Comparison of ENCODE assay signal across 8 cellular contexts in genomic region chr14:104650057-104650980, GRCh38. TPM values are rescaled to one million over a fixed set of nuclear protein-coding genes. Genes with fewer than 3 reads are reported as not detected.
DNase-seq lines count a peak whose midpoint lies in the region; ATAC-seq, FAIRE-seq and TF ChIP-seq lines count a peak whose summit lies in the region.

No MANE protein-coding gene starts in this region.

- peak; percentile 98 for TF ChIP-seq RAD21 in GM12878 (IDR thresholded peaks at IDR 0.05; ENCODE audit: insufficient read depth, low read depth, low read length)

- 11% methylated on average over 33 of the region's 56 CpGs for WGBS in GM12878 (ENCODE audit: insufficient coverage, insufficient replicate concordance, low lambda C conversion rate, missing lambda C conversion rate)

- peak overlapping the region; percentile 63 for H2AFZ ChIP-seq in GM12878 (ENCODE audit: control insufficient read depth, low read depth, low read length)

- H3K4me1 ChIP-seq in GM12878 (ENCODE audit: control insufficient read depth, insufficient read depth, low read length) (no peaks in the 10 kb centered on the region), iPS-15b (ENCODE audit: control insufficient read depth, insufficient read depth, low read length) (no peaks in the 10 kb centered on the region)

- SMC1A ChIA-PET in GM12878 (lab: Charles Lee; ENCODE audit: uncharacterized antibody, unreplicated experiment) = interaction anchor here (2.2 kb wide), 1 partner anchor 31 kb away, joined by 7 read pairs; no protein-coding TSS in a partner anchor

- no peaks in the 10 kb centered on the region for H3K36me3 ChIP-seq in GM12878 (ENCODE audit: control insufficient read depth in 2 of 2, insufficient read depth in 2 of 2, low read length in 1 of 2)
- peaks cover 3% of the 10 kb centered on the region for H3K36me3 ChIP-seq in iPS-15b (ENCODE audit: control insufficient read depth, insufficient read depth, low read length)

- no peaks in the 10 kb centered on the region for H3K27me3 ChIP-seq in HL-60 (ENCODE audit: insufficient read depth, poor library complexity, severe bottlenecking)
- H3K27me3 ChIP-seq in GM12878 (replicated peaks in 1 of 2; ENCODE audit: control insufficient read depth in 2 of 2, insufficient read depth in 2 of 2, low read length in 1 of 2) = no peaks in the 10 kb centered on the region
- H3K27me3 ChIP-seq in iPS-15b (ENCODE audit: control insufficient read depth, insufficient read depth, low read length) = peaks cover 7% of the 10 kb centered on the region

- intact Hi-C loops in GM12878 (cut with micrococcal nuclease; ENCODE audit: unreplicated experiment) = loop anchor here (1.0 kb wide), 1 partner anchor 58 kb away; no protein-coding TSS in a partner anchor

- in situ Hi-C loops in GM12878 (cut with MboI) = no loop called here

- peak; percentile 98 for ATAC-seq in GM12878
- no peak for ATAC-seq in GM21367 (IDR thresholded peaks at IDR 0.05; ENCODE audit: unreplicated experiment)

- CTCF ChIA-PET in GM12878 (lab: Yijun Ruan, JAX) = interaction anchor here (1.8 to 2.5 kb wide), 2 partner anchors 31 to 59 kb away, joined by 5 to 11 read pairs; no protein-coding TSS in a partner anchor

- H3K27ac ChIP-seq in HL-60 (replicated peaks) (no peak overlapping the region), GM12878 (ENCODE audit: control insufficient read depth, insufficient read depth) (no peak overlapping the region)

- POLR2A ChIA-PET in GM12878 (lab: Charles Lee) = no interaction called here

- H3K4me3 ChIP-seq in GM12875 (ENCODE audit: low read depth, low read length) (peak overlapping the region; percentile 59), HL-60 (replicated peaks; ENCODE audit: insufficient read depth, low read length) (peak overlapping the region; percentile 45), GM12878 (0 out of 2 replicates have a peak overlapping the region, but pooled peaks have one; percentile 29), iPS-15b (ENCODE audit: low read depth, low read length) (peak overlapping the region; percentile 85), skeletal muscle cell (ENCODE audit: low read depth, low read length) (peak overlapping the region; percentile 60)

- peaks cover 3% of the 10 kb centered on the region; the same call in 2 of the 3 replicates for H3K9me3 ChIP-seq in GM12878 (replicated peaks; ENCODE audit: control insufficient read depth, insufficient read depth, low read length)
- H3K9me3 ChIP-seq in iPS-15b (ENCODE audit: control insufficient read depth, insufficient read depth, low read length) = peaks cover 13% of the 10 kb centered on the region

- TF ChIP-seq POLR2A in GM12878 (IDR thresholded peaks at IDR 0.05; ENCODE audit: low read depth, low read length) = no peak

- DNase-seq in HL-60 (ENCODE audit: low read depth in 1 of 2, low spot score in 1 of 2) (peak in 1 of 2 experiments; percentile 31), T-helper 2 cell (peak; percentile 22 to 45 (median 40)), GM12878 (ENCODE audit: low read depth, low spot score) (no peak), skeletal muscle cell (ENCODE audit: low read depth) (no peak), DMS153 treated with DMSO at 0.1 percent for 48 hours (lab: John Stamatoyannopoulos, UW; ENCODE audit: unreplicated experiment) (no peak)

- no peaks in the 10 kb centered on the region for H4K20me1 ChIP-seq in GM12878 (ENCODE audit: control insufficient read depth, insufficient read depth)

- peak overlapping the region; percentile 51 for H3K4me2 ChIP-seq in GM12878 (ENCODE audit: control insufficient read depth, insufficient read depth)

- TF ChIP-seq CTCF in GM12875 (IDR thresholded peaks at IDR 0.05; ENCODE audit: borderline replicate concordance, insufficient read depth, low read depth, low read length) (peak; percentile 100), HL-60 (IDR thresholded peaks at IDR 0.05; ENCODE audit: insufficient read depth, low read length) (peak; percentile 95), GM12878 (IDR thresholded peaks at IDR 0.05 in 2 of 3, conservative IDR thresholded peaks at IDR 0.05 in 1 of 3; ENCODE audit: control insufficient read depth in 2 of 3, extremely low read depth in 1 of 3, insufficient read depth in 1 of 3, low read depth in 3 of 3, low read length in 3 of 3) (peak; percentile 92 to 100 (median 99))

- H3K9ac ChIP-seq in GM12878 (ENCODE audit: control insufficient read depth, insufficient read depth, low read length) (no peak overlapping the region), iPS-15b (ENCODE audit: low read depth, low read length) (peak overlapping the region; percentile 73)

- no peak for TF ChIP-seq EP300 in GM12878 (IDR thresholded peaks at IDR 0.05; ENCODE audit: borderline replicate concordance in 1 of 2, control insufficient read depth in 1 of 2, low read depth in 2 of 2, low read length in 2 of 2)

- BruUV-seq in GM12878 (replicated peaks; lab: Mats Ljungman, UMichigan) = no TSS peak

- H3K79me2 ChIP-seq in GM12878 (ENCODE audit: control insufficient read depth, insufficient read depth, low read length) = no peaks in the 10 kb centered on the region

- RAD21 ChIA-PET in GM12878 (lab: Charles Lee; ENCODE audit: unreplicated experiment) = interaction anchor here (0.9 to 1.5 kb wide), 2 partner anchors 30 to 59 kb away, joined by 5 to 7 read pairs; no protein-coding TSS in a partner anchor

- FAIRE-seq in GM12878 (lab: Jason Lieb, UNC) = no peak

TF ChIP-seq in GM12878, 131 proteins besides CTCF, POLR2A, EP300 and RAD21 (continues in another document):
- TF ChIP-seq IRF5 (IDR thresholded peaks at IDR 0.05; ENCODE audit: borderline replicate concordance) = no peak
- peak; percentile 40; the same call in 1 of the 2 replicates for TF ChIP-seq JUND (IDR thresholded peaks at IDR 0.05; ENCODE audit: low read depth, low read length)
- peak; percentile 47 for TF ChIP-seq ATF7 (IDR thresholded peaks at IDR 0.05; ENCODE audit: low read depth)
- no peak for TF ChIP-seq HSF1 (IDR thresholded peaks at IDR 0.05; ENCODE audit: low read depth, low read length)
- no peak for TF ChIP-seq ZSCAN29 (IDR thresholded peaks at IDR 0.05)

RNA-seq across cellular contexts. Expression of gene INF2, which starts 39.1 kb away (rescaled TPM):
- total RNA-seq in GM12878 (2013; cell fraction: nucleolus; rRNA removed) = 37.0 and 50.2 TPM in 2 replicates
- total RNA-seq in GM12878 (2014; rRNA removed) (16.3 and 21.1 TPM in 2 replicates), GM12878 (2014; rRNA removed; fragmentation: Illumina TruSeq; extraction: Trizol) (5.7 and 5.8 TPM in 2 replicates), GM12878 (2021) (42.7 and 43.2 TPM in 2 replicates)
- 3.7 TPM for polyA plus RNA-seq in GM12878 (2011; ENCODE audit: low read depth)
- polyA plus RNA-seq in GM12878 (2011; rRNA removed) (3.8 and 7.6 TPM in 2 replicates), GM12878 (2014; fragmentation: Illumina TruSeq; extraction: Trizol) (2.7 and 5.3 TPM in 2 replicates), GM12878 (2014; fragmentation: Nextera tagmentation; extraction: Ambion mirVana) (1 to 10 TPM in 1 of 2 experiments, under 1 TPM in 1; 0.72 to 2.1 TPM), GM12878 (2014; rRNA removed) (28.2 and 33.9 TPM in 2 replicates), GM12878 (2016; fragmentation: Nextera tagmentation; extraction: Ambion mirVana) (1 to 10 TPM; 8.9 to 9.1 TPM)
- 10.7 and 17.5 TPM in 2 replicates for polyA plus RNA-seq in GM12878 (2011; cell fraction: cytosol; rRNA removed)
- 60.3 and 71.2 TPM in 2 replicates for polyA plus RNA-seq in GM12878 (2011; cell fraction: nucleus; rRNA removed)
- 14.3 and 21.6 TPM in 2 replicates for polyA plus RNA-seq in GM12878 (2012)
- polyA minus RNA-seq in GM12878 (2011; rRNA and poly(A)+ RNA removed) = 6.9 and 11.0 TPM in 2 replicates
- polyA minus RNA-seq in GM12878 (2011; cell fraction: cytosol; rRNA and poly(A)+ RNA removed) = 4.5 and 10.3 TPM in 2 replicates
- 9.9 and 14.4 TPM in 2 replicates for polyA minus RNA-seq in GM12878 (2011; cell fraction: nucleus; rRNA and poly(A)+ RNA removed)

RNA-seq across cellular contexts. Expression of gene TMEM179, which starts 45.7 kb away (rescaled TPM):
- not detected in 2 replicates for total RNA-seq in GM12878 (2013; cell fraction: nucleolus; rRNA removed)
- total RNA-seq in GM12878 (2014; rRNA removed) (not detected in 2 replicates), GM12878 (2014; rRNA removed; fragmentation: Illumina TruSeq; extraction: Trizol) (not detected in 2 replicates), GM12878 (2021) (not detected in 2 replicates)
- polyA plus RNA-seq in GM12878 (2011; ENCODE audit: low read depth) = not detected
- polyA plus RNA-seq in GM12878 (2011; rRNA removed) (not detected in 2 replicates), GM12878 (2014; fragmentation: Illumina TruSeq; extraction: Trizol) (not detected in 2 replicates), GM12878 (2014; fragmentation: Nextera tagmentation; extraction: Ambion mirVana) (not detected), GM12878 (2014; rRNA removed) (not detected in 2 replicates), GM12878 (2016; fragmentation: Nextera tagmentation; extraction: Ambion mirVana) (not detected)
- not detected in 2 replicates for polyA plus RNA-seq in GM12878 (2011; cell fraction: cytosol; rRNA removed)
- not detected in 2 replicates for polyA plus RNA-seq in GM12878 (2011; cell fraction: nucleus; rRNA removed)
- not detected in 2 replicates for polyA plus RNA-seq in GM12878 (2012)
- polyA minus RNA-seq in GM12878 (2011; rRNA and poly(A)+ RNA removed) = not detected in 2 replicates
- not detected in 2 replicates for polyA minus RNA-seq in GM12878 (2011; cell fraction: cytosol; rRNA and poly(A)+ RNA removed)
- not detected in 2 replicates for polyA minus RNA-seq in GM12878 (2011; cell fraction: nucleus; rRNA and poly(A)+ RNA removed)

Comparison
In these comparisons a context has a peak if more than half of its experiments do, and no peak if none do; other contexts are left out.
1. H3K4me3 ChIP-seq: peak in every context shown above with its lines; median percentile 85 in iPS-15b; 60 in skeletal muscle cell; 59 in GM12875; 45 in HL-60; 29 in GM12878.
2. DNase-seq: peak in T-helper 2 cell (5 of 5); none in GM12878 (single experiment), skeletal muscle cell (single experiment) and DMS153 treated with DMSO at 0.1 percent for 48 hours (single experiment).
3. Peak in every context shown above with its lines, with median percentiles within 50 percentile points of each other: CTCF ChIP-seq.